ENCODE assay signal across 36 cellular contexts in the genomic region with DNA sequence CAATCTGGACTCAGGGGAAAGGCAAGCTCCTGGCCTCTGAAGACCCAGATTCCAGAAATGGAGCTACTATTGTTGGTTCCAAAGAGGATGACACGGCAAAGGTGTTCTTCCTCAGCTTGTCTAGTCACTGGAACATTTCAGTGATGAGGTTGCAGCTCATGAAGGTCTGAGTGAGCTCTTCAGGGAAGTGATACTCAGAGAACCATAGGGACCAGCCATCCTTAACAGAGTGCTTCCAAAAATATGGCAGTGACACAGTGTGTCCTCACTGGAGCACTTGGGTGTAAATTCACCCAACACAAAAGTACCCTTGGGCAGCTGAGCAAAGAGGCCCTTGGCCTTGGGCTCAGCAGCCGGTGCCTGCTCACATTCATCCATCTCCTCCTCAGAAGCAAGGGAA. TPM values are rescaled to one million over a fixed set of nuclear protein-coding genes. Genes with fewer than 3 reads are reported as not detected.
"Had no signal": no experiment of that assay in that cellular context is flagged by ENCODE, and none has a peak within 500 bp of the region (broad histone marks: within the 10 kb centered on the region; RNA-seq: fewer than 3 reads in every experiment).

No MANE protein-coding gene starts in this region.

- H3K4me1 ChIP-seq: adrenal gland, ascending aorta, breast epithelium, colonic mucosa, esophagus squamous epithelium, gastroesophageal sphincter, heart right ventricle had no signal

- H3K4me3 ChIP-seq: adrenal gland, ascending aorta, breast epithelium, cardiac muscle cell, colonic mucosa, esophagus squamous epithelium, gastroesophageal sphincter, heart right ventricle had no signal

- H3K9me3 ChIP-seq: adrenal gland, ascending aorta, colonic mucosa, esophagus squamous epithelium had no signal

- H3K36me3 ChIP-seq: adrenal gland, ascending aorta, breast epithelium, cardiac muscle cell, colonic mucosa, esophagus squamous epithelium, gastroesophageal sphincter, heart right ventricle had no signal

- H3K27me3 ChIP-seq: adrenal gland, ascending aorta, breast epithelium, cardiac muscle cell, colonic mucosa, esophagus squamous epithelium, gastroesophageal sphincter, heart right ventricle had no signal

- ATAC-seq: activated CD4-positive, alpha-beta T cell treated with anti-CD3 and anti-CD28 coated beads for 36 hours; activated CD8-positive, alpha-beta memory T cell treated with anti-CD3 and anti-CD28 coated beads, Interleukin-2, amount 10 ng/mL, durations not matched to agents 7 days and 5 days; activated CD8-positive, alpha-beta T cell treated with anti-CD3 and anti-CD28 coated beads, Interleukin-2, amount 10 ng/mL, durations not matched to agents 7 days and 5 days; activated naive CD8-positive, alpha-beta T cell treated with anti-CD3 and anti-CD28 coated beads, Interleukin-2, amount 50 U/mL, for 24 hours; gastroesophageal sphincter; heart right ventricle had no signal

- DNase-seq: activated CD4-positive, alpha-beta memory T cell treated with anti-CD3 and anti-CD28 coated beads for 36 hours; activated CD4-positive, alpha-beta T cell treated with anti-CD3 and anti-CD28 coated beads for 36 hours; activated CD4-positive, alpha-beta T cell treated with anti-CD3 and anti-CD28 coated beads, Interleukin-2, amount 10 ng/mL, durations not matched to agents 24 days and 14 days; activated CD4-positive, CD25-positive, alpha-beta regulatory T cell; activated CD4-positive, CD25-positive, alpha-beta regulatory T cell treated with anti-CD3 and anti-CD28 coated beads, Interleukin-2, amount 50 U/mL, for 72 hours; activated CD8-positive, alpha-beta memory T cell treated with anti-CD3 and anti-CD28 coated beads, Interleukin-2, amount 10 ng/mL, durations not matched to agents 7 days and 5 days; activated CD8-positive, alpha-beta memory T cell treated with anti-CD3 and anti-CD28 coated beads, Interleukin-2, amount 50 U/mL, for 4 hours; activated CD8-positive, alpha-beta T cell treated with anti-CD3 and anti-CD28 coated beads, Interleukin-2, amount 10 ng/mL, durations not matched to agents 7 days and 5 days; activated effector memory CD4-positive, alpha-beta T cell treated with anti-CD3 and anti-CD28 coated beads, Interleukin-2, amount 50 U/mL, for 16 hours; activated naive CD4-positive, alpha-beta T cell treated with anti-CD3 and anti-CD28 coated beads for 36 hours; activated naive CD8-positive, alpha-beta T cell treated with anti-CD3 and anti-CD28 coated beads for 36 hours; activated naive CD8-positive, alpha-beta T cell treated with anti-CD3 and anti-CD28 coated beads, Interleukin-2, amount 50 U/mL, for 24 hours; activated T-cell treated with anti-CD3 and anti-CD28 coated beads, Interleukin-2, amount 50 U/mL, for 1 hour; activated T-cell treated with anti-CD3 and anti-CD28 coated beads, Interleukin-2, amount 50 U/mL, for 48 hours; adrenal gland; amygdala; central memory CD4-positive, alpha-beta T cell; cerebellar nuclear complex; colonic mucosa; effector CD8-positive, alpha-beta T cell; esophagus squamous epithelium; foreskin melanocyte; heart right ventricle; T-helper 2 cell had no signal

- H3K27ac ChIP-seq: adrenal gland, ascending aorta, breast epithelium, cardiac muscle cell, colonic mucosa, epithelial cell of prostate, esophagus squamous epithelium, gastroesophageal sphincter, heart right ventricle had no signal

RNA-seq across cellular contexts. Expression of a gene that starts 46.3 kb away (rescaled TPM):
- total RNA-seq: activated CD4-positive, alpha-beta memory T cell treated with anti-CD3 and anti-CD28 coated beads for 36 hours; activated CD4-positive, alpha-beta T cell treated with anti-CD3 and anti-CD28 coated beads for 36 hours; activated CD4-positive, alpha-beta T cell treated with anti-CD3 and anti-CD28 coated beads, Interleukin-2, amount 10 ng/mL, durations not matched to agents 24 days and 14 days; activated CD8-positive, alpha-beta memory T cell treated with anti-CD3 and anti-CD28 coated beads for 36 hours; activated CD8-positive, alpha-beta memory T cell treated with anti-CD3 and anti-CD28 coated beads, Interleukin-2, amount 10 ng/mL, durations not matched to agents 7 days and 5 days; activated CD8-positive, alpha-beta T cell treated with anti-CD3 and anti-CD28 coated beads, Interleukin-2, amount 10 ng/mL, durations not matched to agents 7 days and 5 days; activated naive CD4-positive, alpha-beta T cell treated with anti-CD3 and anti-CD28 coated beads for 36 hours; activated naive CD8-positive, alpha-beta T cell treated with anti-CD3 and anti-CD28 coated beads for 36 hours; activated T-helper 1 cell treated with anti-CD3 and anti-CD28 coated beads, Interleukin-12 subunit alpha, Interleukin-12 subunit beta, Interleukin-2, Interleukin-4 antibody, amounts not matched to agents 30 ng/mL and 10 ng/mL and 1 ng/mL, durations not matched to agents 14 hours and 24 hours and 36 hours; activated T-helper 2 cell treated with anti-CD3 and anti-CD28 coated beads, Interferon-gamma antibody, Interleukin-2, Interleukin-4, amounts not matched to agents 10 μg/mL and 5 μg/mL and 100 μg/mL, durations not matched to agents 14 hours and 24 hours and 36 hours; ascending aorta; cardiac muscle cell; dermis microvascular lymphatic vessel endothelial cell; endothelial cell of umbilical vein; fibroblast of villous mesenchyme; glomerular endothelial cell had no signal
